Comparison of ENCODE assay signal across 8 cellular contexts in genomic region chr15:84142888-84143337, GRCh38.
DNase-seq lines count a peak whose midpoint lies in the region; ATAC-seq and TF ChIP-seq lines count a peak whose summit lies in the region.

No MANE protein-coding gene starts in this region.

- CTCF ChIA-PET in Calu3 (lab: Charles Lee) = interaction anchor here (0.6 kb wide), 1 partner anchor 249 kb away, joined by 3 read pairs; no protein-coding TSS in a partner anchor

- H3K9me3 Mint-ChIP-seq in Calu3 (ENCODE audit: low read depth, unreplicated experiment) (no peaks in the 10 kb centered on the region), nephron (no peaks in the 10 kb centered on the region)
- no peaks in the 10 kb centered on the region for H3K9me3 Mint-ChIP-seq in stimulated activated naive CD8-positive, alpha-beta T cell treated with anti-CD3 and anti-CD28 coated beads, Interleukin-15, Interleukin-2, amounts not matched to agents 100 ng/mL and 50 ng/mL, for 24 hours

- H3K4me1 ChIP-seq in NT2/D1 (ENCODE audit: insufficient read depth, insufficient read length) = no peaks in the 10 kb centered on the region
- H3K4me1 ChIP-seq in esophagus muscularis mucosa = peaks cover 3 to 7% (median 4%) of the 10 kb centered on the region in 4 donors

- no peak for TF ChIP-seq POLR2A in esophagus muscularis mucosa (IDR thresholded peaks at IDR 0.05; ENCODE audit: low read depth)

- no CpG with 5 or more reads among the region's 7 CpGs for WGBS in esophagus muscularis mucosa

- BruUV-seq in Calu3 (replicated peaks; lab: Mats Ljungman, UMichigan) = no TSS peak

- TF ChIP-seq CTCF in Calu3 (IDR thresholded peaks at IDR 0.05; ENCODE audit: unreplicated experiment) (peak; percentile 82), esophagus muscularis mucosa (IDR thresholded peaks at IDR 0.05) (peak; percentile 78 to 90 (median 88)), nephron (IDR thresholded peaks at IDR 0.05; ENCODE audit: unreplicated experiment in 3 of 3) (peak; percentile 69 to 82 (median 77))

- no peak overlapping the region for H3K9ac ChIP-seq in NT2/D1 (ENCODE audit: insufficient read length, low read depth)

- DNase-seq in Calu3 (peak; percentile 84), NT2/D1 (ENCODE audit: low read depth, low spot score) (peak; percentile 62), esophagus muscularis mucosa (ENCODE audit: extremely low spot score) (no peak)
- peak; percentile 67 for DNase-seq in activated CD8-positive, alpha-beta memory T cell treated with anti-CD3 and anti-CD28 coated beads, Interleukin-2, amount 50 U/mL, for 4 hours

- no peak overlapping the region for H3K27ac ChIP-seq in esophagus muscularis mucosa (replicated peaks in 1 of 4)

- ATAC-seq in GM19455 (IDR thresholded peaks at IDR 0.05; ENCODE audit: unreplicated experiment) = peak; percentile 99
- peak; percentile 95 for ATAC-seq in HG03558 (IDR thresholded peaks at IDR 0.05; ENCODE audit: extremely low read depth, unreplicated experiment)

- no peaks in the 10 kb centered on the region for H3K9me3 ChIP-seq in NT2/D1 (ENCODE audit: insufficient read depth, low read length)
- H3K9me3 ChIP-seq in esophagus muscularis mucosa = no peaks in the 10 kb centered on the region

- H3K4me1 Mint-ChIP-seq in Calu3 (ENCODE audit: low read depth, unreplicated experiment) (no peaks in the 10 kb centered on the region), nephron (peaks cover 5% of the 10 kb centered on the region)
- peaks cover 4% of the 10 kb centered on the region for H3K4me1 Mint-ChIP-seq in stimulated activated naive CD8-positive, alpha-beta T cell treated with anti-CD3 and anti-CD28 coated beads, Interleukin-15, Interleukin-2, amounts not matched to agents 100 ng/mL and 50 ng/mL, for 24 hours (ENCODE audit: low read depth)

- H3K27ac Mint-ChIP-seq in Calu3 (ENCODE audit: unreplicated experiment) = no peak overlapping the region
- no peak overlapping the region for H3K27ac Mint-ChIP-seq in nephron
- peak overlapping the region; percentile 26 for H3K27ac Mint-ChIP-seq in stimulated activated naive CD8-positive, alpha-beta T cell treated with anti-CD3 and anti-CD28 coated beads, Interleukin-15, Interleukin-2, amounts not matched to agents 100 ng/mL and 50 ng/mL, for 24 hours

- H3K36me3 ChIP-seq in NT2/D1 (ENCODE audit: insufficient read depth, insufficient read length, low read length) = no peaks in the 10 kb centered on the region
- H3K36me3 ChIP-seq in esophagus muscularis mucosa = no peaks in the 10 kb centered on the region

- peak overlapping the region; percentile 39 for H3K4me3 Mint-ChIP-seq in Calu3 (ENCODE audit: low read depth, unreplicated experiment)
- H3K4me3 Mint-ChIP-seq in nephron = peak overlapping the region in 1 of 3 experiments; percentile 12
- peak overlapping the region; percentile 50 for H3K4me3 Mint-ChIP-seq in stimulated activated naive CD8-positive, alpha-beta T cell treated with anti-CD3 and anti-CD28 coated beads, Interleukin-15, Interleukin-2, amounts not matched to agents 100 ng/mL and 50 ng/mL, for 24 hours

- no peaks in the 10 kb centered on the region for H3K27me3 ChIP-seq in NT2/D1 (ENCODE audit: insufficient read depth, insufficient read length)
- no peaks in the 10 kb centered on the region for H3K27me3 ChIP-seq in esophagus muscularis mucosa

- H3K4me3 ChIP-seq in NT2/D1 (ENCODE audit: insufficient read length, low read depth) (no peak overlapping the region), esophagus muscularis mucosa (no peak overlapping the region)

- H3K36me3 Mint-ChIP-seq in Calu3 (ENCODE audit: insufficient read depth, unreplicated experiment) (no peaks in the 10 kb centered on the region), nephron (ENCODE audit: low read depth) (no peaks in the 10 kb centered on the region)
- no peaks in the 10 kb centered on the region for H3K36me3 Mint-ChIP-seq in stimulated activated naive CD8-positive, alpha-beta T cell treated with anti-CD3 and anti-CD28 coated beads, Interleukin-15, Interleukin-2, amounts not matched to agents 100 ng/mL and 50 ng/mL, for 24 hours (ENCODE audit: low read depth)

- no peak for TF ChIP-seq EP300 in esophagus muscularis mucosa (IDR thresholded peaks at IDR 0.05)

- H3K27me3 Mint-ChIP-seq in Calu3 (ENCODE audit: unreplicated experiment) (peaks cover 38% of the 10 kb centered on the region), nephron (ENCODE audit: low read depth) (no peaks in the 10 kb centered on the region)
- peaks cover 7% of the 10 kb centered on the region for H3K27me3 Mint-ChIP-seq in stimulated activated naive CD8-positive, alpha-beta T cell treated with anti-CD3 and anti-CD28 coated beads, Interleukin-15, Interleukin-2, amounts not matched to agents 100 ng/mL and 50 ng/mL, for 24 hours

- intact Hi-C loops in Calu3 (cut with micrococcal nuclease; ENCODE audit: unreplicated experiment) = no loop called here
- intact Hi-C loops in esophagus muscularis mucosa (cut with DNase I) = no loop called here
